Comparison of ENCODE assay signal across 20 cellular contexts in the genomic region with DNA sequence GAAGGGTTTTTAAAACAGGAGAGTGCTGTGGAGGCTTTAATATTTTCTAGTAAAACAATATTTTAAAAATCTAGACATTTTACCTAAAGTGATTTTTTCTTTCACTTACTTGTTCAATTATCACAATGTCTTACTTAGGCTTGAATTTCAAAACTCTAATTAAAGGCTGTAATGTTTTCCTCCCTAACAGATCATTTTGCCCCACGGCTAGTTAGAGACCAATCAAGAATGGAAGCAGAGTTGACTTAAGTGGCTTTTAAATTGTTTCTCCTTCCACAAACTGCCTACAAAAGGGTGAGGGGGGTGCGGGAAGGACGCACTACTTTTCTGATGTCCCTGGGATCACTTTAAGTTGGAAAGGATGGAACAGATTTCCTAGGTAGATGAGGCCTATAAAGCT. TPM values are rescaled to one million over a fixed set of nuclear protein-coding genes. Genes with fewer than 3 reads are reported as not detected.
DNase-seq lines count a peak whose midpoint lies in the region; TF ChIP-seq lines count a peak whose summit lies in the region.
"Had no signal": no experiment of that assay in that cellular context is flagged by ENCODE, and none has a peak within 500 bp of the region (broad histone marks: within the 10 kb centered on the region; RNA-seq: fewer than 3 reads in every experiment).

No MANE protein-coding gene starts in this region.

- TF ChIP-seq CTCF in Loucy (conservative IDR thresholded peaks at IDR 0.05; ENCODE audit: low read length) (no peak), nephron progenitor cell (IDR thresholded peaks at IDR 0.05) (no peak), ascending aorta (IDR thresholded peaks at IDR 0.05) (no peak)

- no peaks in the 10 kb centered on the region for H4K20me1 ChIP-seq in Loucy (ENCODE audit: insufficient read depth, low read length, poor library complexity, severe bottlenecking)
- H4K20me1 ChIP-seq: BLaER1 had no signal

- H3K4me3 ChIP-seq in Loucy (ENCODE audit: low read length, poor library complexity, severe bottlenecking) (no peak overlapping the region), SK-N-MC (no peak overlapping the region), ascending aorta (no peak overlapping the region)
- H3K4me3 ChIP-seq: BLaER1 had no signal

- no peak overlapping the region for H3K4me3 Mint-ChIP-seq in nephron progenitor cell
- H3K4me3 Mint-ChIP-seq: B cell; CD14-positive monocyte; CD4-positive, alpha-beta T cell had no signal

- no peak overlapping the region for H3K4me2 ChIP-seq in Loucy (ENCODE audit: low read depth, low read length, poor library complexity, severe bottlenecking)
- H3K4me2 ChIP-seq: BLaER1 had no signal

- peaks cover 10% of the 10 kb centered on the region for H3K27me3 Mint-ChIP-seq in nephron progenitor cell (ENCODE audit: low read depth, poor library complexity)
- H3K27me3 Mint-ChIP-seq: B cell; CD4-positive, alpha-beta T cell had no signal

- H3K4me1 ChIP-seq in Loucy (ENCODE audit: insufficient read depth, low read length, poor library complexity, severe bottlenecking): no peaks in the 10 kb centered on the region
- peaks cover 0 to 3% of the 10 kb centered on the region in 2 donors for H3K4me1 ChIP-seq in ascending aorta
- H3K4me1 ChIP-seq: BLaER1 had no signal

- H3K36me3 Mint-ChIP-seq in nephron progenitor cell (ENCODE audit: low read depth): no peaks in the 10 kb centered on the region
- H3K36me3 Mint-ChIP-seq: CD14-positive monocyte had no signal

- no peaks in the 10 kb centered on the region for H3K9me2 ChIP-seq in Loucy (replicated peaks; ENCODE audit: low read depth, low read length)

- DNase-seq in ELF-1 (ENCODE audit: low read depth, low spot score) (peak; percentile 13), SK-N-MC (ENCODE audit: low read depth, low spot score) (no peak), nephron progenitor cell (no peak), ascending aorta (ENCODE audit: low spot score in 2 of 2) (no peak), GDM1 (lab: John Stamatoyannopoulos, UW) (no peak), NCI-H526 treated with DMSO at 0.1 percent for 48 hours (lab: John Stamatoyannopoulos, UW) (no peak), NCI-H82 treated with DMSO at 0.1 percent for 48 hours (lab: John Stamatoyannopoulos, UW; ENCODE audit: unreplicated experiment) (no peak)
- DNase-seq: Caco-2; CD4-positive, alpha-beta T cell; DMS153; DND-41; GF-D8; GOT3; H7; HCEC 1CT had no signal

- H3K9ac ChIP-seq in Loucy (ENCODE audit: low read depth, low read length, poor library complexity, severe bottlenecking) (no peak overlapping the region), SK-N-MC (ENCODE audit: insufficient read length) (peak overlapping the region; percentile 64)
- H3K9ac ChIP-seq: BLaER1 had no signal

- H3F3A ChIP-seq in Loucy (ENCODE audit: low read depth): no peaks in the 10 kb centered on the region

- H3K27ac Mint-ChIP-seq in nephron progenitor cell: peak overlapping the region; percentile 29
- H3K27ac Mint-ChIP-seq: B cell; CD14-positive monocyte; CD4-positive, alpha-beta T cell had no signal

- H3K4me1 Mint-ChIP-seq in nephron progenitor cell: peaks cover 16% of the 10 kb centered on the region

- no peak overlapping the region for H3K27ac ChIP-seq in SK-N-MC
- no peak overlapping the region for H3K27ac ChIP-seq in ascending aorta
- H3K27ac ChIP-seq: 22Rv1, BLaER1 had no signal

- H3K9me3 Mint-ChIP-seq in nephron progenitor cell: no peaks in the 10 kb centered on the region
- H3K9me3 Mint-ChIP-seq: CD14-positive monocyte; CD4-positive, alpha-beta T cell had no signal

- 0 out of 2 replicates have a peak overlapping the region, but pooled peaks have one; percentile 82 for H2AFZ ChIP-seq in Loucy (ENCODE audit: low read length)

- H3K9me3 ChIP-seq in Loucy (ENCODE audit: insufficient read depth, low read depth, low read length): no peaks in the 10 kb centered on the region
- H3K9me3 ChIP-seq in SK-N-MC (ENCODE audit: low read depth, low read length): no peaks in the 10 kb centered on the region
- no peaks in the 10 kb centered on the region for H3K9me3 ChIP-seq in ascending aorta
- H3K9me3 ChIP-seq: BLaER1, Caco-2 had no signal

- intact Hi-C loops in ascending aorta (cut with DNase I): loop anchor here (1.0 kb wide), 2 partner anchors 10 to 52 kb away; partner anchors contain the start of gene CFL2

- H3K36me3 ChIP-seq in Loucy (ENCODE audit: insufficient read depth, low read length) (no peaks in the 10 kb centered on the region), SK-N-MC (ENCODE audit: insufficient read depth, low read length) (no peaks in the 10 kb centered on the region), ascending aorta (no peaks in the 10 kb centered on the region)
- H3K36me3 ChIP-seq: BLaER1 had no signal

- no peaks in the 10 kb centered on the region for H3K27me3 ChIP-seq in Loucy (ENCODE audit: insufficient read depth, low read length, poor library complexity, severe bottlenecking)
- H3K27me3 ChIP-seq in ascending aorta: no peaks in the 10 kb centered on the region
- H3K27me3 ChIP-seq: BLaER1 had no signal

- H3K79me2 ChIP-seq in Loucy (ENCODE audit: insufficient read depth, low read length): no peaks in the 10 kb centered on the region

RNA-seq across cellular contexts. Expression of gene CFL2, which starts 9.5 kb away (rescaled TPM):
- total RNA-seq in ascending aorta: 49.0 TPM
